1 cellular context compared by ENCODE assay signal in the genomic region with DNA sequence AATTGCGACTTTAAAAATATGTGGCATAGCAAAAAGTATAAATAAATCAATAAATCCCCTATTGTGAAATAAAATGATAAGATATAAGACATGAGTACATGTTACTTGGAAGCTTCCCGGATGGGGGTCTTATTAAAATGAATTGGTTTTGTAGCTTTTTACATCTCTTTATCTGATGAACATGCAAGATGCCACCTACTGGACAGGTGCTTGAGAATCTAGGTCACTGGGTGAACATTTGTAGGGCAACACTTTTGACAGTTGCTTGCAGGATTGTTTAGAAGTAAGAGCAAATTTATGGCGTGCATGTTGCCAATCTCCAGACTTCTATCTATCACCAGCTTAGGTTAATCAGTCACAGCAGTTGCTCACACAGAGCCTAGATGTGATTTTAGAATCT.
TF ChIP-seq lines count a peak whose summit lies in the region.

No MANE protein-coding gene starts in this region.

TF ChIP-seq in A549, 52 proteins besides CTCF, POLR2A, EP300 and RAD21 (continued from another document):
- TF ChIP-seq, protein P1, sequence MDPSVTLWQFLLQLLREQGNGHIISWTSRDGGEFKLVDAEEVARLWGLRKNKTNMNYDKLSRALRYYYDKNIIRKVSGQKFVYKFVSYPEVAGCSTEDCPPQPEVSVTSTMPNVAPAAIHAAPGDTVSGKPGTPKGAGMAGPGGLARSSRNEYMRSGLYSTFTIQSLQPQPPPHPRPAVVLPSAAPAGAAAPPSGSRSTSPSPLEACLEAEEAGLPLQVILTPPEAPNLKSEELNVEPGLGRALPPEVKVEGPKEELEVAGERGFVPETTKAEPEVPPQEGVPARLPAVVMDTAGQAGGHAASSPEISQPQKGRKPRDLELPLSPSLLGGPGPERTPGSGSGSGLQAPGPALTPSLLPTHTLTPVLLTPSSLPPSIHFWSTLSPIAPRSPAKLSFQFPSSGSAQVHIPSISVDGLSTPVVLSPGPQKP (IDR thresholded peaks at IDR 0.05; ENCODE audit: low read depth, low read length) = no peak
- TF ChIP-seq CEBPB (IDR thresholded peaks at IDR 0.05) (no peak), SREBF2 (IDR thresholded peaks at IDR 0.05) (no peak), MYC (IDR thresholded peaks at IDR 0.05; ENCODE audit: borderline replicate concordance, low read length) (no peak), SMC3 (IDR thresholded peaks at IDR 0.05) (no peak), EHF (CRISPR knock-in tag; IDR thresholded peaks at IDR 0.05) (no peak), ZFP36 (IDR thresholded peaks at IDR 0.05; ENCODE audit: borderline replicate concordance, partially characterized antibody) (no peak), GATA3 (IDR thresholded peaks at IDR 0.05; ENCODE audit: borderline replicate concordance) (no peak), CBX8 (IDR thresholded peaks at IDR 0.05) (no peak)
- TF ChIP-seq, protein P2, sequence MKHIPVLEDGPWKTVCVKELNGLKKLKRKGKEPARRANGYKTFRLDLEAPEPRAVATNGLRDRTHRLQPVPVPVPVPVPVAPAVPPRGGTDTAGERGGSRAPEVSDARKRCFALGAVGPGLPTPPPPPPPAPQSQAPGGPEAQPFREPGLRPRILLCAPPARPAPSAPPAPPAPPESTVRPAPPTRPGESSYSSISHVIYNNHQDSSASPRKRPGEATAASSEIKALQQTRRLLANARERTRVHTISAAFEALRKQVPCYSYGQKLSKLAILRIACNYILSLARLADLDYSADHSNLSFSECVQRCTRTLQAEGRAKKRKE (CRISPR knock-in tag; IDR thresholded peaks at IDR 0.05; ENCODE audit: low read depth) = no peak
